ENCODE assay signal across 28 cellular contexts in the genomic region with DNA sequence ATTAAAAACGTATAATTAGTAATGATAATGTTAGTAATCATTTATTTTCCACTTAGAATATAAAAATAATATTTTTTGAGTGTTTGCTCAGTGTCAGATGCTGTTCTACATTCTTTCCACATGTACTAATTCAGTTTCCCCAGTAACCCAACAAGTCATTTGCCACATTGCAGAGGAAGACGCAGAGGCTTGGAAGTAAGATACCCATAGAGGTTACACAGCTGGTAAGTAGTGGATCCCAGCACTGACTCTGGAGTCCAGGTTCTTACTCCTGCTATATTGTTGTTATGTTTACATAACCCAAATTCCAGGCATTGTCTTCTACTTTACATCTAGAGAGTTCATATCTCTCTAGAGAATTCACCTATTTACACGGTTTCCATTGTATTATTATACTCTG. TPM values are rescaled to one million over a fixed set of nuclear protein-coding genes. Genes with fewer than 3 reads are reported as not detected.
DNase-seq lines count a peak whose midpoint lies in the region; ATAC-seq and TF ChIP-seq lines count a peak whose summit lies in the region.
"Had no signal": no experiment of that assay in that cellular context is flagged by ENCODE, and none has a peak within 500 bp of the region (broad histone marks: within the 10 kb centered on the region; RNA-seq: fewer than 3 reads in every experiment).

No MANE protein-coding gene starts in this region.

- H3K36me3 Mint-ChIP-seq in CD4-positive, CD25-positive, alpha-beta regulatory T cell = peaks cover 21% of the 10 kb centered on the region
- H3K36me3 Mint-ChIP-seq: natural killer cell had no signal

- H3K27me3 Mint-ChIP-seq in CD4-positive, CD25-positive, alpha-beta regulatory T cell = no peaks in the 10 kb centered on the region

- POLR2A ChIA-PET in IMR-90 (lab: Charles Lee; ENCODE audit: unreplicated experiment) = no interaction called here

- no peak overlapping the region for H2BK15ac ChIP-seq in IMR-90 (ENCODE audit: low read depth, low read length)
- H2BK15ac ChIP-seq in mesenchymal stem cell (ENCODE audit: low read depth, poor library complexity, severe bottlenecking) = no peak overlapping the region

- H3K4me1 ChIP-seq in CD4-positive, CD25-positive, alpha-beta regulatory T cell (ENCODE audit: control insufficient read depth, insufficient read depth, low read length, poor library complexity, severe bottlenecking) = no peaks in the 10 kb centered on the region
- no peaks in the 10 kb centered on the region; the same call in 1 of the 2 replicates for H3K4me1 ChIP-seq in IMR-90 (ENCODE audit: control insufficient read depth, insufficient read depth, low read length)
- H3K4me1 ChIP-seq in mesenchymal stem cell (ENCODE audit: control insufficient read depth, insufficient read depth, low read depth, low read length) = peaks cover 5% of the 10 kb centered on the region
- H3K4me1 ChIP-seq: adrenal gland, testis, uterus had no signal

- dilution Hi-C loops in IMR-90 (cut with HindIII; ENCODE audit: low sequenced_read_pairs, unreplicated experiment) = no loop called here

- no peaks in the 10 kb centered on the region for H3K79me1 ChIP-seq in IMR-90 (ENCODE audit: low read depth in 1 of 2, low read length in 2 of 2)
- H3K79me1 ChIP-seq in mesenchymal stem cell (replicated peaks; ENCODE audit: low read length, poor library complexity, severe bottlenecking) = peaks cover 2% of the 10 kb centered on the region

- no peaks in the 10 kb centered on the region for H3K27me3 ChIP-seq in CD4-positive, CD25-positive, alpha-beta regulatory T cell (ENCODE audit: control insufficient read depth, insufficient read depth, low read length)
- H3K27me3 ChIP-seq in IMR-90 (ENCODE audit: control insufficient read depth, insufficient read depth, low read length) (no peaks in the 10 kb centered on the region), mesenchymal stem cell (ENCODE audit: control insufficient read depth in 1 of 2, insufficient read depth in 1 of 2, low read length in 2 of 2) (no peaks in the 10 kb centered on the region)
- H3K27me3 ChIP-seq: adrenal gland, ovary, sigmoid colon, testis, uterus had no signal

- H3K56ac ChIP-seq in IMR-90 (ENCODE audit: extremely low read depth, insufficient read depth, low read length) = no peak overlapping the region

- H3K18ac ChIP-seq in IMR-90 (ENCODE audit: low read depth, low read length) = no peak overlapping the region
- H3K18ac ChIP-seq in mesenchymal stem cell (ENCODE audit: low read depth in 1 of 2, low read length in 2 of 2) = no peak overlapping the region

- H3K4ac ChIP-seq in IMR-90 (ENCODE audit: low read depth, low read length) (no peak overlapping the region), mesenchymal stem cell (ENCODE audit: low read depth in 1 of 2, low read length in 2 of 2) (no peak overlapping the region)

- H3K9ac ChIP-seq in IMR-90 (ENCODE audit: low read depth, low read length) = no peak overlapping the region
- H3K9ac ChIP-seq in mesenchymal stem cell (ENCODE audit: low read length) = peak overlapping the region; percentile 80
- H3K9ac ChIP-seq: KMS-11, SK-N-SH had no signal

- H2BK5ac ChIP-seq in IMR-90 (ENCODE audit: low read depth, low read length, poor library complexity, severe bottlenecking) = no peak overlapping the region
- H2BK5ac ChIP-seq in mesenchymal stem cell (ENCODE audit: low read depth, low read length, poor library complexity, severe bottlenecking) = no peak overlapping the region

- WGBS in IMR-90 (ENCODE audit: extremely low coverage in 2 of 2, insufficient read length in 1 of 2), 2 experiments = no CpG with 5 or more reads among the region's 3 CpGs
- WGBS in mesenchymal stem cell = 92% methylated on average over 2 of the region's 3 CpGs

- no peak for DNase-seq in CD4-positive, CD25-positive, alpha-beta regulatory T cell
- peak; percentile 50 for DNase-seq in IMR-90
- DNase-seq in dermis blood vessel endothelial cell = peak; percentile 54
- no peak for DNase-seq in mesenchymal stem cell
- no peak for DNase-seq in superior temporal gyrus (ENCODE audit: extremely low spot score)
- no peak for DNase-seq in NCI-H1694 treated with DMSO at 0.1 percent for 48 hours (lab: John Stamatoyannopoulos, UW)
- DNase-seq in cerebellum (ENCODE audit: low spot score) = no peak
- DNase-seq: activated CD4-positive, alpha-beta T cell treated with anti-CD3 and anti-CD28 coated beads, Interleukin-2, amount 50 U/mL, for 48 hours; activated gamma-delta T cell; adrenal gland; CD8-positive, alpha-beta T cell; central memory CD4-positive, alpha-beta T cell; DMS153; effector CD4-positive, alpha-beta T cell; erythroblast; GF-D8; midbrain; natural killer cell; NCI-H187; NCI-H748 treated with DMSO at 0.1 percent for 48 hours; ovary; RPMI8226; sigmoid colon; SK-N-SH; testis; uterus had no signal

- no peaks in the 10 kb centered on the region for H3K9me3 Mint-ChIP-seq in CD4-positive, CD25-positive, alpha-beta regulatory T cell
- H3K9me3 Mint-ChIP-seq: CD8-positive, alpha-beta T cell; natural killer cell; T-helper 2 cell treated with Interferon-gamma antibody and Interleukin-4, amounts not matched to agents 5 μg/mL and 100 μg/mL, for 36 hours had no signal

- no peak overlapping the region for H3K27ac ChIP-seq in CD4-positive, CD25-positive, alpha-beta regulatory T cell (ENCODE audit: insufficient read depth, low read length, poor library complexity, severe bottlenecking)
- no peak overlapping the region for H3K27ac ChIP-seq in IMR-90 (ENCODE audit: insufficient read depth, low read length)
- H3K27ac ChIP-seq in mesenchymal stem cell (ENCODE audit: low read length, poor library complexity, severe bottlenecking) = no peak overlapping the region
- H3K27ac ChIP-seq: adrenal gland, KMS-11, ovary, sigmoid colon, testis, uterus had no signal

- peaks cover 5% of the 10 kb centered on the region; the same call in 1 of the 2 replicates for H3K9me1 ChIP-seq in IMR-90 (ENCODE audit: insufficient read depth, low read length)

- no peak overlapping the region for H4K91ac ChIP-seq in IMR-90 (ENCODE audit: insufficient read depth, low read depth, low read length)
- no peak overlapping the region for H4K91ac ChIP-seq in mesenchymal stem cell (ENCODE audit: low read length)

- peaks cover 38% of the 10 kb centered on the region for H3K36me3 ChIP-seq in CD4-positive, CD25-positive, alpha-beta regulatory T cell (ENCODE audit: control insufficient read depth, insufficient read depth, low read length)
- H3K36me3 ChIP-seq in IMR-90 (ENCODE audit: control insufficient read depth, insufficient read depth, low read length) (peaks cover 4% of the 10 kb centered on the region), mesenchymal stem cell (ENCODE audit: control insufficient read depth in 1 of 2, insufficient read depth in 2 of 2, low read depth in 1 of 2, low read length in 2 of 2) (peaks cover 6 to 50% of the 10 kb centered on the region in 2 experiments)
- H3K36me3 ChIP-seq: ovary, uterus had no signal

- no peaks in the 10 kb centered on the region for H3K9me3 ChIP-seq in CD4-positive, CD25-positive, alpha-beta regulatory T cell (ENCODE audit: control insufficient read depth in 2 of 2, low read length in 2 of 2)
- no peaks in the 10 kb centered on the region for H3K9me3 ChIP-seq in IMR-90 (ENCODE audit: control insufficient read depth, insufficient read depth, low read length)
- no peaks in the 10 kb centered on the region for H3K9me3 ChIP-seq in mesenchymal stem cell (ENCODE audit: control insufficient read depth, low read length)
- H3K9me3 ChIP-seq: adrenal gland, ovary, sigmoid colon, SK-N-SH, testis, uterus had no signal

- in situ Hi-C loops in IMR-90 (cut with MboI; ENCODE audit: low sequenced_read_pairs) = no loop called here

- no peak overlapping the region for H3K4me3 ChIP-seq in CD4-positive, CD25-positive, alpha-beta regulatory T cell (ENCODE audit: low read depth, low read length)
- H3K4me3 ChIP-seq in IMR-90 (ENCODE audit: insufficient read depth, low read depth, low read length) (no peak overlapping the region), mesenchymal stem cell (ENCODE audit: insufficient read depth in 1 of 2, low read depth in 1 of 2, low read length in 2 of 2) (no peak overlapping the region)
- H3K4me3 ChIP-seq: adrenal gland, ovary, sigmoid colon, testis, uterus had no signal

- TF ChIP-seq RAD21 in IMR-90 (IDR thresholded peaks at IDR 0.05; ENCODE audit: low read length) = no peak

- no peak for TF ChIP-seq POLR2A in IMR-90 (IDR thresholded peaks at IDR 0.05; ENCODE audit: low read depth, low read length)

- H3K4me2 ChIP-seq in IMR-90 (ENCODE audit: low read depth, low read length) (no peak overlapping the region), mesenchymal stem cell (ENCODE audit: low read length, poor library complexity, severe bottlenecking) (no peak overlapping the region)
- H3K4me2 ChIP-seq: KMS-11, SK-N-SH had no signal

- no peak overlapping the region for H2BK120ac ChIP-seq in IMR-90 (ENCODE audit: low read depth, low read length)
- H2BK120ac ChIP-seq in mesenchymal stem cell (ENCODE audit: low read depth, low read length) = no peak overlapping the region

- CTCF ChIA-PET in IMR-90 (lab: Yijun Ruan, JAX) = no interaction called here

- peaks cover 0 to 4% (median 2%) of the 10 kb centered on the region in 4 donors for H3K4me1 Mint-ChIP-seq in CD4-positive, CD25-positive, alpha-beta regulatory T cell
- H3K4me1 Mint-ChIP-seq: natural killer cell had no signal

- no peaks in the 10 kb centered on the region for H4K20me1 ChIP-seq in IMR-90 (ENCODE audit: insufficient read depth, low read length)

- no peak overlapping the region for H4K8ac ChIP-seq in IMR-90 (ENCODE audit: low read depth in 2 of 2, low read length in 2 of 2)
- H4K8ac ChIP-seq in mesenchymal stem cell (ENCODE audit: low read length) = no peak overlapping the region

- intact Hi-C loops in IMR-90 (cut with micrococcal nuclease) = no loop called here

- H2BK20ac ChIP-seq in IMR-90 (ENCODE audit: low read depth, low read length) = no peak overlapping the region

- H3K14ac ChIP-seq in IMR-90 (replicated peaks; ENCODE audit: low read depth, low read length) (no peak overlapping the region), mesenchymal stem cell (ENCODE audit: low read length in 2 of 2) (no peak overlapping the region)

- ATAC-seq in CD4-positive, CD25-positive, alpha-beta regulatory T cell (ENCODE audit: low read depth in 2 of 2) = no peak
- peak; percentile 57 for ATAC-seq in IMR-90 (ENCODE audit: low read depth)
- ATAC-seq: CD8-positive, alpha-beta T cell; natural killer cell had no signal

- H2AK5ac ChIP-seq in IMR-90 (ENCODE audit: low read depth, low read length) = no peak overlapping the region
- no peak overlapping the region for H2AK5ac ChIP-seq in mesenchymal stem cell (ENCODE audit: low read length, severe bottlenecking)

- H2AK9ac ChIP-seq in IMR-90 (replicated peaks; ENCODE audit: low read depth, low read length, poor library complexity) = no peak overlapping the region

- TF ChIP-seq CTCF in IMR-90 (conservative IDR thresholded peaks at IDR 0.05; ENCODE audit: low read depth, low read length) = no peak

- no peak overlapping the region for H2BK12ac ChIP-seq in mesenchymal stem cell (ENCODE audit: low read length in 2 of 2)

- H2AFZ ChIP-seq in IMR-90 (replicated peaks; ENCODE audit: low read length, poor library complexity) (no peak overlapping the region), mesenchymal stem cell (ENCODE audit: low read depth, low read length) (no peak overlapping the region)

- H3K27ac Mint-ChIP-seq in CD4-positive, CD25-positive, alpha-beta regulatory T cell = peak overlapping the region in 2 of 3 donors; percentile 15 to 86
- H3K27ac Mint-ChIP-seq: CD8-positive, alpha-beta T cell; natural killer cell; T-helper 2 cell treated with Interferon-gamma antibody and Interleukin-4, amounts not matched to agents 5 μg/mL and 100 μg/mL, for 36 hours had no signal

- no TSS peak for BruUV-seq in IMR-90 (replicated peaks; lab: Mats Ljungman, UMichigan)

- H3K23ac ChIP-seq in IMR-90 (ENCODE audit: low read depth, low read length) = no peak overlapping the region
- no peak overlapping the region for H3K23ac ChIP-seq in mesenchymal stem cell (ENCODE audit: low read length in 2 of 2)

- no peak overlapping the region for H4K5ac ChIP-seq in IMR-90 (ENCODE audit: low read depth, low read length)

- no peak overlapping the region for H3K4me3 Mint-ChIP-seq in CD4-positive, CD25-positive, alpha-beta regulatory T cell
- H3K4me3 Mint-ChIP-seq: CD8-positive, alpha-beta T cell; natural killer cell; T-helper 2 cell treated with Interferon-gamma antibody and Interleukin-4, amounts not matched to agents 5 μg/mL and 100 μg/mL, for 36 hours had no signal

RNA-seq across cellular contexts. Expression of a gene that starts 48.2 kb away (rescaled TPM):
- 4.1 TPM for total RNA-seq in CD4-positive, CD25-positive, alpha-beta regulatory T cell
- polyA plus RNA-seq in CD4-positive, CD25-positive, alpha-beta regulatory T cell = 1 to 10 TPM in 3 of 4 donors, under 1 TPM in 1; 0.60 to 1.9 (median 1.4) TPM
- total RNA-seq in IMR-90 (2012; rRNA removed) (under 0.01 TPM in 2 replicates), dermis blood vessel endothelial cell (26.7 and 44.2 TPM in 2 replicates), cerebellum (10.4 TPM)
- 0.03 and 0.07 TPM in 2 replicates for polyA plus RNA-seq in IMR-90 (2012; rRNA removed)
- polyA plus RNA-seq in IMR-90 (2012; cell fraction: cytosol; rRNA removed) = 0.04 TPM in 1 of 2 replicates, not detected in the other
- 0.11 and 0.22 TPM in 2 replicates for polyA plus RNA-seq in IMR-90 (2012; cell fraction: nucleus; rRNA removed; ENCODE audit: low replicate concordance)
- polyA plus RNA-seq in mesenchymal stem cell (2013, experiment 1 of 2) = 0.01 TPM
- polyA plus RNA-seq in mesenchymal stem cell (2013, experiment 2 of 2) = 0.03 TPM

Comparison
In these comparisons a context has a peak if more than half of its experiments do, and no peak if none do; other contexts are left out.
1. DNase-seq: peak in IMR-90 (single experiment) and dermis blood vessel endothelial cell (single experiment); none in CD4-positive, CD25-positive, alpha-beta regulatory T cell (0 of 3), mesenchymal stem cell (single experiment), superior temporal gyrus (single experiment), NCI-H1694 treated with DMSO at 0.1 percent for 48 hours (single experiment) and cerebellum (single experiment).